Comparison of ENCODE assay signal across 21 cellular contexts in the genomic region with DNA sequence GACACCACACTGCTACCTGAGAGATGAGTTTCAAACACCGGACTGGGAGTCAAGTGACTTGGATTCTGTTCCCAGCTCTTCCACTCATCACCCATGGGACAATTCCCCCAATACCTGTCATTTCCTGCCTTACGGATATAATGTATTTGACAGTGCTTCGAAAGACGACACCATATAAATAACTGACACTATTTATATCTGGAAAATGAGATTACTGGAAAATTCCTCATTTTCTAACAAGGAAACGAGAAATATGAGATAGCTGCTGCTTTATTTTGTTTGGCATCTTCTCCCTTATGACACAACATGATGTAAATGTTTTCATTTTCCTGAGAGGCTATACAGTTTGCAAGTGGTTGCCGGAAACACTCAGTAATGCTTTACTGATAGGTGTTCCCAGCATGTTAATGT. TPM values are rescaled to one million over a fixed set of nuclear protein-coding genes. Genes with fewer than 3 reads are reported as not detected.
DNase-seq lines count a peak whose midpoint lies in the region; ATAC-seq and TF ChIP-seq lines count a peak whose summit lies in the region.
"Had no signal": no experiment of that assay in that cellular context is flagged by ENCODE, and none has a peak within 500 bp of the region (broad histone marks: within the 10 kb centered on the region; RNA-seq: fewer than 3 reads in every experiment).

No MANE protein-coding gene starts in this region.

- peaks cover 10 to 11% (median 10%) of the 10 kb centered on the region in 3 donors for H3K4me1 Mint-ChIP-seq in T-cell

- no peaks in the 10 kb centered on the region for H3K27me3 Mint-ChIP-seq in T-cell
- H3K27me3 Mint-ChIP-seq: activated CD4-positive, alpha-beta T cell treated with anti-CD3 and anti-CD28 coated beads, Interleukin-2, amount 10 ng/mL, durations not matched to agents 24 days and 14 days; IgD-negative memory B cell had no signal

- DNase-seq in Daoy (ENCODE audit: low read depth): peak; percentile 73
- peak; percentile 81 for DNase-seq in NCI-H2029 treated with DMSO at 0.1 percent for 48 hours (lab: John Stamatoyannopoulos, UW)
- DNase-seq in cardiac fibroblast (ENCODE audit: low read depth in 2 of 2): peak; percentile 86 to 88
- DNase-seq in lung microvascular endothelial cell (ENCODE audit: low read depth in 2 of 2): peak; percentile 89 to 98
- no peak for DNase-seq in effector CD8-positive, alpha-beta T cell (lab: John Stamatoyannopoulos, UW)
- no peak for DNase-seq in stimulated activated naive CD8-positive, alpha-beta T cell treated with anti-CD3 and anti-CD28 coated beads, Interleukin-15, Interleukin-2, amounts not matched to agents 100 U/mL and 50 U/mL, for 24 hours
- DNase-seq in T-cell: no peak
- DNase-seq in NCI-H128 (lab: John Stamatoyannopoulos, UW; ENCODE audit: unreplicated experiment): no peak
- DNase-seq: activated CD4-positive, alpha-beta T cell treated with anti-CD3 and anti-CD28 coated beads, Interleukin-2, amount 10 ng/mL, durations not matched to agents 24 days and 14 days; activated T-cell treated with anti-CD3 and anti-CD28 coated beads, Interleukin-2, amount 50 U/mL, for 48 hours; C1 segment of cervical spinal cord; effector CD4-positive, alpha-beta T cell; glutamatergic neuron; kidney; NCI-H1436; NCI-H69; stimulated activated CD4-positive, alpha-beta T cell treated with anti-CD3 and anti-CD28 coated beads, Interleukin-1b, Interleukin-23, amount 100 ng/mL, for 48 hours; stimulated activated CD8-positive, alpha-beta memory T cell treated with anti-CD3 and anti-CD28 coated beads, Interleukin-4, amount 100 ng/mL, for 48 hours; transverse colon had no signal

- no peak for ATAC-seq in stimulated activated naive CD8-positive, alpha-beta T cell treated with anti-CD3 and anti-CD28 coated beads, Interleukin-15, Interleukin-2, amounts not matched to agents 100 U/mL and 50 U/mL, for 24 hours
- ATAC-seq in T-cell (replicated peaks in 1 of 4): no peak

- no peak for TF ChIP-seq CTCF in cardiac fibroblast (IDR thresholded peaks at IDR 0.05; ENCODE audit: low read depth, low read length)

- H3K9me3 Mint-ChIP-seq in T-cell: no peaks in the 10 kb centered on the region
- H3K9me3 Mint-ChIP-seq: activated CD4-positive, alpha-beta T cell treated with anti-CD3 and anti-CD28 coated beads, Interleukin-2, amount 10 ng/mL, durations not matched to agents 24 days and 14 days; IgD-negative memory B cell had no signal

- POLR2A ChIA-PET in T-cell (lab: Charles Lee): interaction anchor here (0.6 to 0.7 kb wide), 2 partner anchors 36 to 74 kb away, joined by 10 to 11 read pairs; no protein-coding TSS in a partner anchor

- H3K36me3 Mint-ChIP-seq in T-cell: peaks cover 26% of the 10 kb centered on the region

- no peak overlapping the region for H3K4me3 Mint-ChIP-seq in T-cell
- H3K4me3 Mint-ChIP-seq: activated CD4-positive, alpha-beta T cell treated with anti-CD3 and anti-CD28 coated beads, Interleukin-2, amount 10 ng/mL, durations not matched to agents 24 days and 14 days; IgD-negative memory B cell had no signal

- no peak overlapping the region for H3K27ac Mint-ChIP-seq in T-cell
- H3K27ac Mint-ChIP-seq: activated CD4-positive, alpha-beta T cell treated with anti-CD3 and anti-CD28 coated beads, Interleukin-2, amount 10 ng/mL, durations not matched to agents 24 days and 14 days; IgD-negative memory B cell had no signal

- CTCF ChIA-PET in T-cell (lab: Charles Lee): interaction anchor here in 1 of 2 donors (0.9 kb wide), 1 partner anchor 34 kb away, joined by 3 read pairs; no protein-coding TSS in a partner anchor

- no peak overlapping the region for H3K4me3 ChIP-seq in cardiac fibroblast (replicated peaks in 1 of 2; ENCODE audit: low read depth in 2 of 2, low read length in 2 of 2)
- H3K4me3 ChIP-seq: prostate gland, transverse colon had no signal

RNA-seq across cellular contexts. Expression of gene HSCB, which starts 8.6 kb away (rescaled TPM):
- 48.2 and 59.0 TPM in 2 replicates for total RNA-seq in Daoy (2014; rRNA removed; shearing (Covaris generic))
- total RNA-seq in lung microvascular endothelial cell (15.7 and 16.6 TPM in 2 replicates), T-cell (10 to 100 TPM in 3 of 5 donors, 1 to 10 TPM in 2; 6.9 to 11.9 (median 11.5) TPM)

RNA-seq across cellular contexts. Expression of gene CHEK2, which starts 8.9 kb away (rescaled TPM):
- 24.9 and 40.7 TPM in 2 replicates for total RNA-seq in Daoy (2014; rRNA removed; shearing (Covaris generic))
- total RNA-seq in lung microvascular endothelial cell: 5.2 and 6.0 TPM in 2 replicates
- 1 to 10 TPM; 5.1 to 10.0 (median 7.1) TPM for total RNA-seq in T-cell

RNA-seq across cellular contexts. Expression of gene CCDC117, which starts 22.0 kb away (rescaled TPM):
- 32.5 and 33.2 TPM in 2 replicates for total RNA-seq in Daoy (2014; rRNA removed; shearing (Covaris generic))
- total RNA-seq in lung microvascular endothelial cell (10.0 and 12.7 TPM in 2 replicates), T-cell (10 to 100 TPM; 14.4 to 22.7 (median 17.4) TPM)

RNA-seq across cellular contexts. Expression of gene XBP1, which starts 49.9 kb away (rescaled TPM):
- 114 and 117 TPM in 2 replicates for total RNA-seq in Daoy (2014; rRNA removed; shearing (Covaris generic))
- 53.0 and 105 TPM in 2 replicates for total RNA-seq in lung microvascular endothelial cell
- total RNA-seq in T-cell: 100 to 1,000 TPM; 132 to 205 (median 140) TPM

Comparison
In these comparisons a context has a peak if more than half of its experiments do, and no peak if none do; other contexts are left out.
1. DNase-seq: peak in Daoy (single experiment), NCI-H2029 treated with DMSO at 0.1 percent for 48 hours (single experiment), cardiac fibroblast (2 of 2) and lung microvascular endothelial cell (2 of 2); none in effector CD8-positive, alpha-beta T cell (single experiment), stimulated activated naive CD8-positive, alpha-beta T cell treated with anti-CD3 and anti-CD28 coated beads, Interleukin-15, Interleukin-2, amounts not matched to agents 100 U/mL and 50 U/mL, for 24 hours (single experiment), T-cell (0 of 34) and NCI-H128 (single experiment).